ENCODE assay signal across 23 cellular contexts in genomic region chr20:29302979-29303644, GRCh38.
A peak's percentile ranks its signal among the peaks of the same experiment; 100 is the strongest.
DNase-seq lines count a peak whose midpoint lies in the region; ATAC-seq and TF ChIP-seq lines count a peak whose summit lies in the region.
"Had no signal": no experiment of that assay in that cellular context is flagged by ENCODE, and none has a peak within 500 bp of the region (broad histone marks: within the 10 kb centered on the region; RNA-seq: fewer than 3 reads in every experiment).

No MANE protein-coding gene starts in this region.

- peaks cover 42% of the 10 kb centered on the region for H3K9me3 Mint-ChIP-seq in osteocyte (ENCODE audit: unreplicated experiment)

- peaks cover 0 to 35% (median 0%) of the 10 kb centered on the region in 4 donors for H3K27me3 ChIP-seq in esophagus muscularis mucosa
- no peaks in the 10 kb centered on the region for H3K27me3 ChIP-seq in SK-N-SH (ENCODE audit: insufficient read depth)
- H3K27me3 ChIP-seq: BE2C; BLaER1 treated with 17β-estradiol and CSF1 and Interleukin-3, amounts not matched to agents 10 nM and 100 nM had no signal

- DNase-seq in Right ventricle myocardium inferior (ENCODE audit: missing footprints) (peak; percentile 49), left cardiac atrium (no peak), esophagus muscularis mucosa (ENCODE audit: extremely low spot score) (peak; percentile 91), posterior vena cava (ENCODE audit: low spot score) (peak; percentile 71), osteocyte (ENCODE audit: extremely low spot score, unreplicated experiment) (no peak), SK-N-SH (no peak)
- DNase-seq: 8988T; ACHN; AML-193; BE2C; Calu3; CD4-positive, alpha-beta T cell; CD8-positive, alpha-beta memory T cell; DMS153; DND-41; GM23248; H7; HCEC 1CT had no signal

- H3K27ac ChIP-seq in esophagus muscularis mucosa (replicated peaks in 1 of 4) (no peak overlapping the region), SK-N-SH (ENCODE audit: low read depth in 2 of 2, low read length in 1 of 2) (no peak overlapping the region)
- H3K27ac ChIP-seq: A549; BLaER1 treated with 17β-estradiol and CSF1 and Interleukin-3, amounts not matched to agents 10 nM and 100 nM; GM23248 had no signal

- POLR2A ChIA-PET in SK-N-SH (lab: Yijun Ruan, JAX) = no interaction called here

- intact Hi-C loops in Right ventricle myocardium inferior (cut with DNase I) = no loop called here
- intact Hi-C loops in left cardiac atrium (cut with DNase I) = no loop called here
- intact Hi-C loops in esophagus muscularis mucosa (cut with DNase I) = no loop called here
- intact Hi-C loops in posterior vena cava (cut with DNase I) = no loop called here

- TF ChIP-seq EP300 in esophagus muscularis mucosa (IDR thresholded peaks at IDR 0.05) (no peak), SK-N-SH (IDR thresholded peaks at IDR 0.05; ENCODE audit: borderline replicate concordance in 1 of 2, low read depth in 1 of 2, low read length in 1 of 2) (no peak)

- H3K9me3 ChIP-seq in esophagus muscularis mucosa (peaks cover 0 to 34% (median 15%) of the 10 kb centered on the region in 4 donors), SK-N-SH (no peaks in the 10 kb centered on the region)

- no peak overlapping the region for H2AFZ ChIP-seq in SK-N-SH (ENCODE audit: low read depth)
- H2AFZ ChIP-seq: GM23248 had no signal

- ATAC-seq in Right ventricle myocardium inferior (no peak), left cardiac atrium (no peak), HG03469 (IDR thresholded peaks at IDR 0.05; ENCODE audit: unreplicated experiment) (no peak)
- ATAC-seq: A549, GM12878 had no signal

- H3K9me2 ChIP-seq in SK-N-SH = no peaks in the 10 kb centered on the region

- no peak for TF ChIP-seq POLR2A in esophagus muscularis mucosa (IDR thresholded peaks at IDR 0.05; ENCODE audit: low read depth)

- H3K9ac ChIP-seq in SK-N-SH = no peak overlapping the region
- H3K9ac ChIP-seq: BLaER1 treated with 17β-estradiol and CSF1 and Interleukin-3, amounts not matched to agents 10 nM and 100 nM; GM23248 had no signal

- no peaks in the 10 kb centered on the region for H3K27me3 Mint-ChIP-seq in osteocyte (ENCODE audit: unreplicated experiment)
- H3K27me3 Mint-ChIP-seq: CD4-positive, alpha-beta T cell had no signal

- no peak for TF ChIP-seq CTCF in esophagus muscularis mucosa (IDR thresholded peaks at IDR 0.05)
- TF ChIP-seq CTCF in osteocyte (IDR thresholded peaks at IDR 0.05) = no peak
- TF ChIP-seq CTCF in SK-N-SH (IDR thresholded peaks at IDR 0.05) = no peak

- H3K27ac Mint-ChIP-seq in osteocyte (ENCODE audit: unreplicated experiment) = no peak overlapping the region
- H3K27ac Mint-ChIP-seq: CD14-positive monocyte; CD4-positive, alpha-beta T cell; CD8-positive, alpha-beta memory T cell had no signal

- H3K79me2 ChIP-seq in SK-N-SH (ENCODE audit: insufficient read depth) = no peaks in the 10 kb centered on the region

- H3K4me1 ChIP-seq in esophagus muscularis mucosa (no peaks in the 10 kb centered on the region), SK-N-SH (ENCODE audit: control insufficient read depth in 1 of 2, insufficient read depth in 2 of 2, low read depth in 1 of 2, low read length in 1 of 2) (no peaks in the 10 kb centered on the region)
- H3K4me1 ChIP-seq: A549; BE2C; BLaER1 treated with 17β-estradiol and CSF1 and Interleukin-3, amounts not matched to agents 10 nM and 100 nM had no signal

- H3K4me3 Mint-ChIP-seq in osteocyte (ENCODE audit: unreplicated experiment) = no peak overlapping the region
- H3K4me3 Mint-ChIP-seq: CD14-positive monocyte; CD4-positive, alpha-beta T cell had no signal

- 75% methylated on average over 16 of the region's 16 CpGs for WGBS in esophagus muscularis mucosa
- 10% methylated on average over 16 of the region's 16 CpGs for WGBS in SK-N-SH (ENCODE audit: low lambda C conversion rate)

- no peaks in the 10 kb centered on the region for H4K20me1 ChIP-seq in SK-N-SH (ENCODE audit: insufficient read depth)
- H4K20me1 ChIP-seq: BLaER1 treated with 17β-estradiol and CSF1 and Interleukin-3, amounts not matched to agents 10 nM and 100 nM had no signal

- H3F3A ChIP-seq in SK-N-SH (replicated peaks; ENCODE audit: insufficient read depth) = no peaks in the 10 kb centered on the region

- no peaks in the 10 kb centered on the region for H3K36me3 ChIP-seq in esophagus muscularis mucosa
- H3K36me3 ChIP-seq in SK-N-SH (replicated peaks in 1 of 2; ENCODE audit: control insufficient read depth in 1 of 2, insufficient read depth in 2 of 2, low read length in 1 of 2) = no peaks in the 10 kb centered on the region
- H3K36me3 ChIP-seq: BE2C; BLaER1 treated with 17β-estradiol and CSF1 and Interleukin-3, amounts not matched to agents 10 nM and 100 nM had no signal

- no peaks in the 10 kb centered on the region for H3K36me3 Mint-ChIP-seq in osteocyte (ENCODE audit: unreplicated experiment)
- H3K36me3 Mint-ChIP-seq: CD14-positive monocyte had no signal

- no peak overlapping the region for H3K4me2 ChIP-seq in SK-N-SH
- H3K4me2 ChIP-seq: A549; BLaER1 treated with 17β-estradiol and CSF1 and Interleukin-3, amounts not matched to agents 10 nM and 100 nM had no signal

- H3K4me1 Mint-ChIP-seq in osteocyte (ENCODE audit: unreplicated experiment) = no peaks in the 10 kb centered on the region
- H3K4me1 Mint-ChIP-seq: CD14-positive monocyte had no signal

- no peak for TF ChIP-seq RAD21 in SK-N-SH (IDR thresholded peaks at IDR 0.05; ENCODE audit: low read length)

- CTCF ChIA-PET in SK-N-SH (lab: Yijun Ruan, JAX) = no interaction called here

- H3K4me3 ChIP-seq in esophagus muscularis mucosa (no peak overlapping the region), SK-N-SH (ENCODE audit: low read depth in 2 of 2, low read length in 1 of 2) (no peak overlapping the region)
- H3K4me3 ChIP-seq: A549; BLaER1 treated with 17β-estradiol and CSF1 and Interleukin-3, amounts not matched to agents 10 nM and 100 nM; GM12878; GM23248 had no signal

TF ChIP-seq in SK-N-SH, 30 proteins besides CTCF, POLR2A, EP300 and RAD21:
- TF ChIP-seq NRF1 (IDR thresholded peaks at IDR 0.05; ENCODE audit: low read depth, low read length) (no peak), RCOR1 (IDR thresholded peaks at IDR 0.05; ENCODE audit: low read length) (no peak), CHD2 (IDR thresholded peaks at IDR 0.05; ENCODE audit: low read length, partially characterized antibody) (no peak), TCF12 (IDR thresholded peaks at IDR 0.05) (no peak), TAF1 (IDR thresholded peaks at IDR 0.05; ENCODE audit: borderline replicate concordance, low read depth, low read length) (no peak), JUND (IDR thresholded peaks at IDR 0.05) (no peak), FOXM1 (IDR thresholded peaks at IDR 0.05; ENCODE audit: low read depth) (no peak), SMC3 (IDR thresholded peaks at IDR 0.05; ENCODE audit: low read depth, low read length) (no peak), ZBTB33 (IDR thresholded peaks at IDR 0.05; ENCODE audit: borderline replicate concordance, low read depth) (no peak), FOXJ3 (CRISPR knock-in tag; IDR thresholded peaks at IDR 0.05) (no peak), GABPA (IDR thresholded peaks at IDR 0.05; ENCODE audit: low read depth) (no peak)

Comparison
In these comparisons a context has a peak if more than half of its experiments do, and no peak if none do; other contexts are left out.
1. DNase-seq: peak in Right ventricle myocardium inferior (single experiment), esophagus muscularis mucosa (single experiment) and posterior vena cava (single experiment); none in left cardiac atrium (single experiment), osteocyte (single experiment) and SK-N-SH (single experiment).